Comparison of ENCODE assay signal across 3 cellular contexts in genomic region chr11:15143855-15144254, GRCh38.
TF ChIP-seq lines count a peak whose summit lies in the region.

No MANE protein-coding gene starts in this region.

TF ChIP-seq in IMR-90, 13 proteins besides CTCF, POLR2A, EP300 and RAD21:
- TF ChIP-seq, protein P1, sequence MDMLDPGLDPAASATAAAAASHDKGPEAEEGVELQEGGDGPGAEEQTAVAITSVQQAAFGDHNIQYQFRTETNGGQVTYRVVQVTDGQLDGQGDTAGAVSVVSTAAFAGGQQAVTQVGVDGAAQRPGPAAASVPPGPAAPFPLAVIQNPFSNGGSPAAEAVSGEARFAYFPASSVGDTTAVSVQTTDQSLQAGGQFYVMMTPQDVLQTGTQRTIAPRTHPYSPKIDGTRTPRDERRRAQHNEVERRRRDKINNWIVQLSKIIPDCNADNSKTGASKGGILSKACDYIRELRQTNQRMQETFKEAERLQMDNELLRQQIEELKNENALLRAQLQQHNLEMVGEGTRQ (IDR thresholded peaks at IDR 0.05; ENCODE audit: low read depth, low read length), result peak; percentile 15; the same call in 1 of the 2 replicates
- TF ChIP-seq FOS (IDR thresholded peaks at IDR 0.05; ENCODE audit: low read depth, low read length) (no peak), NFE2L2 (IDR thresholded peaks at IDR 0.05; ENCODE audit: low read depth, low read length) (no peak), MAZ (IDR thresholded peaks at IDR 0.05; ENCODE audit: borderline replicate concordance, low read depth, low read length) (no peak), CHD1 (IDR thresholded peaks at IDR 0.05; ENCODE audit: low read depth, low read length) (no peak), MXI1 (IDR thresholded peaks at IDR 0.05; ENCODE audit: borderline replicate concordance, low read depth, low read length) (no peak)

TF ChIP-seq in Ishikawa, 13 proteins besides CTCF, POLR2A, EP300 and RAD21 (continued from another document):
- TF ChIP-seq MAX (IDR thresholded peaks at IDR 0.05) (no peak), TCF12 (IDR thresholded peaks at IDR 0.05; ENCODE audit: low read depth) (no peak)
- TF ChIP-seq, protein P2, sequence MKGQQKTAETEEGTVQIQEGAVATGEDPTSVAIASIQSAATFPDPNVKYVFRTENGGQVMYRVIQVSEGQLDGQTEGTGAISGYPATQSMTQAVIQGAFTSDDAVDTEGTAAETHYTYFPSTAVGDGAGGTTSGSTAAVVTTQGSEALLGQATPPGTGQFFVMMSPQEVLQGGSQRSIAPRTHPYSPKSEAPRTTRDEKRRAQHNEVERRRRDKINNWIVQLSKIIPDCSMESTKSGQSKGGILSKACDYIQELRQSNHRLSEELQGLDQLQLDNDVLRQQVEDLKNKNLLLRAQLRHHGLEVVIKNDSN (IDR thresholded peaks at IDR 0.05), result peak; percentile 42; the same call in 1 of the 2 replicates

TF ChIP-seq in K562, 482 proteins besides CTCF, POLR2A, EP300 and RAD21 (continued from another document):
- TF ChIP-seq, protein P1 (CRISPR knock-in tag; IDR thresholded peaks at IDR 0.05), result peak; percentile 55
- TF ChIP-seq VEZF1 (CRISPR knock-in tag; IDR thresholded peaks at IDR 0.05) (no peak), RAD51 (IDR thresholded peaks at IDR 0.05; ENCODE audit: borderline replicate concordance, low read depth) (peak; percentile 51)
